Comparison of ENCODE assay signal across 1 cellular context in genomic region chr19:8655340-8655709, GRCh38.
TF ChIP-seq lines count a peak whose summit lies in the region.

No MANE protein-coding gene starts in this region.

TF ChIP-seq in IMR-90, 13 proteins besides CTCF, POLR2A, EP300 and RAD21:
- TF ChIP-seq CEBPB (IDR thresholded peaks at IDR 0.05; ENCODE audit: low read depth, low read length) (no peak), FOS (IDR thresholded peaks at IDR 0.05; ENCODE audit: low read depth, low read length) (no peak), RFX5 (IDR thresholded peaks at IDR 0.05; ENCODE audit: low read depth, low read length) (no peak), RCOR1 (IDR thresholded peaks at IDR 0.05; ENCODE audit: insufficient replicate concordance, low read length) (no peak), NFE2L2 (IDR thresholded peaks at IDR 0.05; ENCODE audit: low read depth, low read length) (no peak), SMC3 (IDR thresholded peaks at IDR 0.05; ENCODE audit: low read depth, low read length) (no peak), MAZ (IDR thresholded peaks at IDR 0.05; ENCODE audit: borderline replicate concordance, low read depth, low read length) (no peak), MAFK (IDR thresholded peaks at IDR 0.05; ENCODE audit: low read depth, low read length) (no peak), MXI1 (IDR thresholded peaks at IDR 0.05; ENCODE audit: borderline replicate concordance, low read depth, low read length) (no peak), CHD1 (IDR thresholded peaks at IDR 0.05; ENCODE audit: low read depth, low read length) (no peak), BHLHE40 (IDR thresholded peaks at IDR 0.05; ENCODE audit: low read depth, low read length) (no peak), USF2 (IDR thresholded peaks at IDR 0.05; ENCODE audit: low read depth, low read length) (no peak)
- TF ChIP-seq, protein P1, sequence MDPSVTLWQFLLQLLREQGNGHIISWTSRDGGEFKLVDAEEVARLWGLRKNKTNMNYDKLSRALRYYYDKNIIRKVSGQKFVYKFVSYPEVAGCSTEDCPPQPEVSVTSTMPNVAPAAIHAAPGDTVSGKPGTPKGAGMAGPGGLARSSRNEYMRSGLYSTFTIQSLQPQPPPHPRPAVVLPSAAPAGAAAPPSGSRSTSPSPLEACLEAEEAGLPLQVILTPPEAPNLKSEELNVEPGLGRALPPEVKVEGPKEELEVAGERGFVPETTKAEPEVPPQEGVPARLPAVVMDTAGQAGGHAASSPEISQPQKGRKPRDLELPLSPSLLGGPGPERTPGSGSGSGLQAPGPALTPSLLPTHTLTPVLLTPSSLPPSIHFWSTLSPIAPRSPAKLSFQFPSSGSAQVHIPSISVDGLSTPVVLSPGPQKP (IDR thresholded peaks at IDR 0.05; ENCODE audit: borderline replicate concordance, low read depth, low read length), result no peak
